ENCODE assay signal across 1 cellular context in the genomic region with DNA sequence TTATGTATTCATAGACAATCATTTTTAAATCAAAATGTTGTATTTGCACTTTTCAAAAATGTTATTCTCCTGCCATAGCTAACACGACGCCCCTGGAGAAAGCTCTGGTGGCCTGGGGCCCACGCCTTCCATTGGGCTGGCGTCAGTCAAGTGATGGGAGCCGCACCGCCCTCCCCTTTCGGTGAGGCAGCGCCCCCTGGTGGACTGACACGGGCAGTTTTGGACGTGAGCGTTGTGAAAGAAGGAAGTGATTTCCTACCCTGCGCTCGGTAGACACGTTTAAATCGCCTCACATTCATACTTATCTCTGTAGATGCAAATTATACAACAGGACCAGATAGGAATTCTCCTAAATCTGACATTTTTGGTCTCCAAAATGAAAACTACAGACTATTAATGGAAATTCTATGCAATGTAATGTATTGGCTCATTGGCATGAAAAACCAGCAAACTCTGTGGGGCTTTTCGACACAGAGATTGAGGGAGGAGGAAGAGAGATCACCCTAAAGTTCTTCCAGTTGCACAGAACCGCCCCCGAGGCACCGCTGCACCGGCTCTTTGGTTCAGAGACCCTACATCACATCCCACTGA.
TF ChIP-seq lines count a peak whose summit lies in the region.

No MANE protein-coding gene starts in this region.

TF ChIP-seq in K562, 482 proteins besides CTCF, POLR2A, EP300 and RAD21 (continued from another document):
- TF ChIP-seq, protein P1, sequence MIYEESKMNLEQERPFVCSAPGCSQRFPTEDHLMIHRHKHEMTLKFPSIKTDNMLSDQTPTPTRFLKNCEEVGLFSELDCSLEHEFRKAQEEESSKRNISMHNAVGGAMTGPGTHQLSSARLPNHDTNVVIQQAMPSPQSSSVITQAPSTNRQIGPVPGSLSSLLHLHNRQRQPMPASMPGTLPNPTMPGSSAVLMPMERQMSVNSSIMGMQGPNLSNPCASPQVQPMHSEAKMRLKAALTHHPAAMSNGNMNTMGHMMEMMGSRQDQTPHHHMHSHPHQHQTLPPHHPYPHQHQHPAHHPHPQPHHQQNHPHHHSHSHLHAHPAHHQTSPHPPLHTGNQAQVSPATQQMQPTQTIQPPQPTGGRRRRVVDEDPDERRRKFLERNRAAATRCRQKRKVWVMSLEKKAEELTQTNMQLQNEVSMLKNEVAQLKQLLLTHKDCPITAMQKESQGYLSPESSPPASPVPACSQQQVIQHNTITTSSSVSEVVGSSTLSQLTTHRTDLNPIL (CRISPR knock-in tag; IDR thresholded peaks at IDR 0.05): no peak
- TF ChIP-seq, protein P2, sequence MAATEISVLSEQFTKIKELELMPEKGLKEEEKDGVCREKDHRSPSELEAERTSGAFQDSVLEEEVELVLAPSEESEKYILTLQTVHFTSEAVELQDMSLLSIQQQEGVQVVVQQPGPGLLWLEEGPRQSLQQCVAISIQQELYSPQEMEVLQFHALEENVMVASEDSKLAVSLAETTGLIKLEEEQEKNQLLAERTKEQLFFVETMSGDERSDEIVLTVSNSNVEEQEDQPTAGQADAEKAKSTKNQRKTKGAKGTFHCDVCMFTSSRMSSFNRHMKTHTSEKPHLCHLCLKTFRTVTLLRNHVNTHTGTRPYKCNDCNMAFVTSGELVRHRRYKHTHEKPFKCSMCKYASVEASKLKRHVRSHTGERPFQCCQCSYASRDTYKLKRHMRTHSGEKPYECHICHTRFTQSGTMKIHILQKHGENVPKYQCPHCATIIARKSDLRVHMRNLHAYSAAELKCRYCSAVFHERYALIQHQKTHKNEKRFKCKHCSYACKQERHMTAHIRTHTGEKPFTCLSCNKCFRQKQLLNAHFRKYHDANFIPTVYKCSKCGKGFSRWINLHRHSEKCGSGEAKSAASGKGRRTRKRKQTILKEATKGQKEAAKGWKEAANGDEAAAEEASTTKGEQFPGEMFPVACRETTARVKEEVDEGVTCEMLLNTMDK (IDR thresholded peaks at IDR 0.05; ENCODE audit: borderline replicate concordance, insufficient read depth, low read depth, low read length, poor library complexity, severe bottlenecking): peak; percentile 42
- TF ChIP-seq TFAM (CRISPR knock-in tag; conservative IDR thresholded peaks at IDR 0.05) (no peak), EWSR1 (IDR thresholded peaks at IDR 0.05; ENCODE audit: borderline replicate concordance, low read depth, partially characterized antibody) (no peak), ZNF76 (CRISPR knock-in tag; IDR thresholded peaks at IDR 0.05; ENCODE audit: borderline replicate concordance) (no peak), SMAD1 (IDR thresholded peaks at IDR 0.05; ENCODE audit: low read depth, low read length, partially characterized antibody) (no peak), SUPT5H (IDR thresholded peaks at IDR 0.05) (no peak), NR2C1 (IDR thresholded peaks at IDR 0.05) (no peak), NR2C1 (tag; IDR thresholded peaks at IDR 0.05) (no peak), ZNF133 (CRISPR knock-in tag; IDR thresholded peaks at IDR 0.05) (no peak), NFIC (IDR thresholded peaks at IDR 0.05) (no peak), SMAD3 (CRISPR knock-in tag; conservative IDR thresholded peaks at IDR 0.05) (no peak), SPI1 (IDR thresholded peaks at IDR 0.05; ENCODE audit: borderline replicate concordance, low read depth, low read length) (peak; percentile 63), RUNX1 (IDR thresholded peaks at IDR 0.05; ENCODE audit: low read depth) (no peak), LEF1 (IDR thresholded peaks at IDR 0.05) (no peak), HNRNPL (IDR thresholded peaks at IDR 0.05; ENCODE audit: low read depth, low read length) (no peak), ZNF232 (CRISPR knock-in tag; IDR thresholded peaks at IDR 0.05) (no peak), PHF21A (IDR thresholded peaks at IDR 0.05; ENCODE audit: borderline replicate concordance, low read depth) (no peak), FOXK2 (conservative IDR thresholded peaks at IDR 0.05 in 1 of 2, IDR thresholded peaks at IDR 0.05 in 1 of 2; ENCODE audit: low read depth in 2 of 2) (no peak), KAT8 (IDR thresholded peaks at IDR 0.05; ENCODE audit: low read depth) (no peak), CBX5 (IDR thresholded peaks at IDR 0.05; ENCODE audit: borderline replicate concordance, low read depth) (0 out of 2 replicates have a peak, but pooled peaks have one; percentile 24), CREM (IDR thresholded peaks at IDR 0.05; ENCODE audit: low read depth) (peak; percentile 28; the same call in 1 of the 2 replicates), ZNF79 (CRISPR knock-in tag; IDR thresholded peaks at IDR 0.05; ENCODE audit: low read depth) (no peak), ZNF274 (IDR thresholded peaks at IDR 0.05; ENCODE audit: borderline replicate concordance, low read depth, low read length) (no peak), ZNF780A (CRISPR knock-in tag; IDR thresholded peaks at IDR 0.05) (no peak), L3MBTL2 (IDR thresholded peaks at IDR 0.05) (no peak), SLC30A9 (CRISPR knock-in tag; IDR thresholded peaks at IDR 0.05) (no peak)
- TF ChIP-seq, protein P3, sequence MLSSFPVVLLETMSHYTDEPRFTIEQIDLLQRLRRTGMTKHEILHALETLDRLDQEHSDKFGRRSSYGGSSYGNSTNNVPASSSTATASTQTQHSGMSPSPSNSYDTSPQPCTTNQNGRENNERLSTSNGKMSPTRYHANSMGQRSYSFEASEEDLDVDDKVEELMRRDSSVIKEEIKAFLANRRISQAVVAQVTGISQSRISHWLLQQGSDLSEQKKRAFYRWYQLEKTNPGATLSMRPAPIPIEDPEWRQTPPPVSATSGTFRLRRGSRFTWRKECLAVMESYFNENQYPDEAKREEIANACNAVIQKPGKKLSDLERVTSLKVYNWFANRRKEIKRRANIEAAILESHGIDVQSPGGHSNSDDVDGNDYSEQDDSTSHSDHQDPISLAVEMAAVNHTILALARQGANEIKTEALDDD (IDR thresholded peaks at IDR 0.05): no peak
- TF ChIP-seq, protein P4, sequence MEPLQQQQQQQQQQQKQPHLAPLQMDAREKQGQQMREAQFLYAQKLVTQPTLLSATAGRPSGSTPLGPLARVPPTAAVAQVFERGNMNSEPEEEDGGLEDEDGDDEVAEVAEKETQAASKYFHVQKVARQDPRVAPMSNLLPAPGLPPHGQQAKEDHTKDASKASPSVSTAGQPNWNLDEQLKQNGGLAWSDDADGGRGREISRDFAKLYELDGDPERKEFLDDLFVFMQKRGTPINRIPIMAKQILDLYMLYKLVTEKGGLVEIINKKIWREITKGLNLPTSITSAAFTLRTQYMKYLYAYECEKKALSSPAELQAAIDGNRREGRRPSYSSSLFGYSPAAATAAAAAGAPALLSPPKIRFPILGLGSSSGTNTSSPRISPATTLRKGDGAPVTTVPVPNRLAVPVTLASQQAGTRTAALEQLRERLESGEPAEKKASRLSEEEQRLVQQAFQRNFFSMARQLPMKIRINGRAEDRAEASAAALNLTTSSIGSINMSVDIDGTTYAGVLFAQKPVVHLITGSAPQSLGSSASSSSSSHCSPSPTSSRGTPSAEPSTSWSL (CRISPR knock-in tag; IDR thresholded peaks at IDR 0.05; ENCODE audit: borderline replicate concordance): no peak
- TF ChIP-seq, protein P5, sequence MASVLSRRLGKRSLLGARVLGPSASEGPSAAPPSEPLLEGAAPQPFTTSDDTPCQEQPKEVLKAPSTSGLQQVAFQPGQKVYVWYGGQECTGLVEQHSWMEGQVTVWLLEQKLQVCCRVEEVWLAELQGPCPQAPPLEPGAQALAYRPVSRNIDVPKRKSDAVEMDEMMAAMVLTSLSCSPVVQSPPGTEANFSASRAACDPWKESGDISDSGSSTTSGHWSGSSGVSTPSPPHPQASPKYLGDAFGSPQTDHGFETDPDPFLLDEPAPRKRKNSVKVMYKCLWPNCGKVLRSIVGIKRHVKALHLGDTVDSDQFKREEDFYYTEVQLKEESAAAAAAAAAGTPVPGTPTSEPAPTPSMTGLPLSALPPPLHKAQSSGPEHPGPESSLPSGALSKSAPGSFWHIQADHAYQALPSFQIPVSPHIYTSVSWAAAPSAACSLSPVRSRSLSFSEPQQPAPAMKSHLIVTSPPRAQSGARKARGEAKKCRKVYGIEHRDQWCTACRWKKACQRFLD (CRISPR knock-in tag; IDR thresholded peaks at IDR 0.05): no peak
- TF ChIP-seq, protein P6, sequence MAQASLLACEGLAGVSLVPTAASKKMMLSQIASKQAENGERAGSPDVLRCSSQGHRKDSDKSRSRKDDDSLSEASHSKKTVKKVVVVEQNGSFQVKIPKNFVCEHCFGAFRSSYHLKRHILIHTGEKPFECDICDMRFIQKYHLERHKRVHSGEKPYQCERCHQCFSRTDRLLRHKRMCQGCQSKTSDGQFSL (CRISPR knock-in tag; IDR thresholded peaks at IDR 0.05): no peak
- TF ChIP-seq, protein P6 (tag; IDR thresholded peaks at IDR 0.05): no peak
